8 cellular contexts compared by ENCODE assay signal in genomic region chr15:72271895-72272212, GRCh38. TPM values are rescaled to one million over a fixed set of nuclear protein-coding genes. Genes with fewer than 3 reads are reported as not detected.
DNase-seq lines count a peak whose midpoint lies in the region; TF ChIP-seq lines count a peak whose summit lies in the region.

No MANE protein-coding gene starts in this region.

- H3K36me3 Mint-ChIP-seq in activated naive CD4-positive, alpha-beta T cell treated with anti-CD3 and anti-CD28 coated beads, Interleukin-2, amount 50 U/mL, for 24 hours = peaks cover 13% of the 10 kb centered on the region
- H3K36me3 Mint-ChIP-seq in stimulated activated naive CD8-positive, alpha-beta T cell treated with anti-CD3 and anti-CD28 coated beads, Interleukin-15, Interleukin-2, amounts not matched to agents 100 ng/mL and 50 ng/mL, for 24 hours (ENCODE audit: low read depth) = peaks cover 27% of the 10 kb centered on the region

- H3K9me3 ChIP-seq in KOPT-K1 (ENCODE audit: insufficient read depth, low read length, poor library complexity, severe bottlenecking) = no peaks in the 10 kb centered on the region

- TF ChIP-seq CTCF in astrocyte of the spinal cord (IDR thresholded peaks at IDR 0.05; ENCODE audit: low read depth, low read length) = no peak
- TF ChIP-seq CTCF in kidney epithelial cell (IDR thresholded peaks at IDR 0.05; ENCODE audit: insufficient read depth, low read length, poor library complexity, severe bottlenecking) = no peak

- peak overlapping the region; percentile 82 for H3K4me3 ChIP-seq in astrocyte of the spinal cord (ENCODE audit: low read depth, low read length)
- peak overlapping the region; percentile 93 for H3K4me3 ChIP-seq in kidney epithelial cell (ENCODE audit: low read depth, low read length)

- in situ Hi-C loops in astrocyte of the spinal cord (cut with HindIII; ENCODE audit: low sequenced_read_pairs) = no loop called here

- peaks cover 27% of the 10 kb centered on the region for H3K36me3 ChIP-seq in KOPT-K1 (ENCODE audit: insufficient read depth, low read length)
- H3K36me3 ChIP-seq in kidney epithelial cell (ENCODE audit: control insufficient read depth, insufficient read depth, low read length) = no peaks in the 10 kb centered on the region

- H3K27me3 ChIP-seq in kidney epithelial cell (ENCODE audit: control insufficient read depth, insufficient read depth, low read length) = no peaks in the 10 kb centered on the region

- H3K4me3 Mint-ChIP-seq in activated naive CD4-positive, alpha-beta T cell treated with anti-CD3 and anti-CD28 coated beads, Interleukin-2, amount 50 U/mL, for 24 hours = peak overlapping the region; percentile 96
- H3K4me3 Mint-ChIP-seq in stimulated activated naive CD8-positive, alpha-beta T cell treated with anti-CD3 and anti-CD28 coated beads, Interleukin-15, Interleukin-2, amounts not matched to agents 100 ng/mL and 50 ng/mL, for 24 hours = peak overlapping the region; percentile 92

- no peaks in the 10 kb centered on the region for H3K27me3 Mint-ChIP-seq in activated naive CD4-positive, alpha-beta T cell treated with anti-CD3 and anti-CD28 coated beads, Interleukin-2, amount 50 U/mL, for 24 hours
- H3K27me3 Mint-ChIP-seq in stimulated activated naive CD8-positive, alpha-beta T cell treated with anti-CD3 and anti-CD28 coated beads, Interleukin-15, Interleukin-2, amounts not matched to agents 100 ng/mL and 50 ng/mL, for 24 hours = no peaks in the 10 kb centered on the region

- no peak for DNase-seq in activated naive CD4-positive, alpha-beta T cell treated with anti-CD3 and anti-CD28 coated beads, Interleukin-2, amount 50 U/mL, for 16 hours
- DNase-seq in astrocyte of the spinal cord (ENCODE audit: low read depth, low spot score) = peak; percentile 13
- DNase-seq in kidney epithelial cell (ENCODE audit: low read depth) = no peak
- DNase-seq in SHP77 treated with DMSO at 0.1 percent for 48 hours (lab: John Stamatoyannopoulos, UW) = no peak
- no peak for DNase-seq in dedifferentiated amniotic fluid mesenchymal stem cell (ENCODE audit: extremely low spot score)

- H3K27ac Mint-ChIP-seq in activated naive CD4-positive, alpha-beta T cell treated with anti-CD3 and anti-CD28 coated beads, Interleukin-2, amount 50 U/mL, for 24 hours = peak overlapping the region; percentile 91
- H3K27ac Mint-ChIP-seq in stimulated activated naive CD8-positive, alpha-beta T cell treated with anti-CD3 and anti-CD28 coated beads, Interleukin-15, Interleukin-2, amounts not matched to agents 100 ng/mL and 50 ng/mL, for 24 hours = peak overlapping the region; percentile 87

- peak overlapping the region; percentile 76 for H3K27ac ChIP-seq in KOPT-K1 (ENCODE audit: low read depth, low read length, poor library complexity, severe bottlenecking)

- H3K9me3 Mint-ChIP-seq in activated naive CD4-positive, alpha-beta T cell treated with anti-CD3 and anti-CD28 coated beads, Interleukin-2, amount 50 U/mL, for 24 hours = no peaks in the 10 kb centered on the region
- no peaks in the 10 kb centered on the region for H3K9me3 Mint-ChIP-seq in stimulated activated naive CD8-positive, alpha-beta T cell treated with anti-CD3 and anti-CD28 coated beads, Interleukin-15, Interleukin-2, amounts not matched to agents 100 ng/mL and 50 ng/mL, for 24 hours

- H3K4me1 Mint-ChIP-seq in activated naive CD4-positive, alpha-beta T cell treated with anti-CD3 and anti-CD28 coated beads, Interleukin-2, amount 50 U/mL, for 24 hours = peaks cover 45% of the 10 kb centered on the region
- H3K4me1 Mint-ChIP-seq in stimulated activated naive CD8-positive, alpha-beta T cell treated with anti-CD3 and anti-CD28 coated beads, Interleukin-15, Interleukin-2, amounts not matched to agents 100 ng/mL and 50 ng/mL, for 24 hours (ENCODE audit: low read depth) = peaks cover 36% of the 10 kb centered on the region

RNA-seq across cellular contexts. Expression of gene PARP6, which starts 0.5 kb away (rescaled TPM):
- 45.0 and 45.7 TPM in 2 replicates for total RNA-seq in kidney epithelial cell

RNA-seq across cellular contexts. Expression of gene PKM, which starts 40.9 kb away (rescaled TPM):
- total RNA-seq in kidney epithelial cell = 879 and 883 TPM in 2 replicates

RNA-seq across cellular contexts. Expression of gene CELF6, which starts 48.1 kb away (rescaled TPM):
- total RNA-seq in kidney epithelial cell = 0.29 and 0.41 TPM in 2 replicates
